Comparison of ENCODE assay signal across 25 cellular contexts in genomic region chr18:73927494-73927893, GRCh38.
DNase-seq lines count a peak whose midpoint lies in the region; ATAC-seq, FAIRE-seq and TF ChIP-seq lines count a peak whose summit lies in the region.
"Had no signal": no experiment of that assay in that cellular context is flagged by ENCODE, and none has a peak within 500 bp of the region (broad histone marks: within the 10 kb centered on the region; RNA-seq: fewer than 3 reads in every experiment).

No MANE protein-coding gene starts in this region.

- H3K4me2 ChIP-seq in hepatocyte = no peak overlapping the region
- H3K4me2 ChIP-seq: A549 had no signal

- H3K9me2 ChIP-seq in hepatocyte (replicated peaks; ENCODE audit: insufficient read depth) = no peaks in the 10 kb centered on the region

- DNase-seq in D721Med (ENCODE audit: insufficient read length, low spot score) (no peak), hepatocyte (ENCODE audit: low spot score) (peak; percentile 44), mucosa of descending colon (no peak), transverse colon (peak; percentile 24), DMS114 treated with DMSO at 0.1 percent for 48 hours (lab: John Stamatoyannopoulos, UW; ENCODE audit: unreplicated experiment) (no peak), foreskin keratinocyte (no peak)
- DNase-seq: AML-193; Caco-2; Calu3; CD4-positive, alpha-beta T cell; CD8-positive, alpha-beta T cell; DMS153; DMS53; DMS79; DND-41; EL; GDM1 had no signal

- TF ChIP-seq EP300 in transverse colon (IDR thresholded peaks at IDR 0.05; ENCODE audit: low read depth) = no peak

- H2AFZ ChIP-seq in hepatocyte = no peak overlapping the region

- H3K4me3 ChIP-seq in hepatocyte (no peak overlapping the region), mucosa of descending colon (no peak overlapping the region), transverse colon (no peak overlapping the region)
- H3K4me3 ChIP-seq: A549; BLaER1 treated with 17β-estradiol and CSF1 and Interleukin-3, amounts not matched to agents 10 nM and 100 nM; GM12878 had no signal

- peak overlapping the region; percentile 44 for H3K27ac ChIP-seq in hepatocyte
- H3K27ac ChIP-seq in transverse colon = no peak overlapping the region
- H3K27ac ChIP-seq in foreskin keratinocyte = no peak overlapping the region
- H3K27ac ChIP-seq: 22Rv1; A549; BLaER1 treated with 17β-estradiol and CSF1 and Interleukin-3, amounts not matched to agents 10 nM and 100 nM; C4-2B had no signal

- H3K36me3 ChIP-seq in hepatocyte (replicated peaks; ENCODE audit: insufficient read depth, low read depth) (no peaks in the 10 kb centered on the region), mucosa of descending colon (ENCODE audit: low read depth) (no peaks in the 10 kb centered on the region), transverse colon (no peaks in the 10 kb centered on the region)
- H3K36me3 ChIP-seq: BLaER1 treated with 17β-estradiol and CSF1 and Interleukin-3, amounts not matched to agents 10 nM and 100 nM had no signal

- H3K79me2 ChIP-seq in hepatocyte = no peaks in the 10 kb centered on the region

- intact Hi-C loops in mucosa of descending colon (cut with DNase I, micrococcal nuclease) (no loop called here), transverse colon (cut with DNase I; ENCODE audit: low total_unique reads) (loop anchor here (5.0 kb wide), 1 partner anchor 1195 kb away; no protein-coding TSS in a partner anchor)

- in situ Hi-C loops in transverse colon (cut with MboI; ENCODE audit: low pct_ligation_motif_present in 1 of 4, low pct_unique_long_range_greater_than_20kb in 1 of 4, low sequenced_read_pairs in 3 of 4) = loop anchor here in 1 of 4 donors (25.0 kb wide), 1 partner anchor 90 kb away; no protein-coding TSS in a partner anchor

- ATAC-seq in mucosa of descending colon (peak; percentile 55), GM19324 (IDR thresholded peaks at IDR 0.05; ENCODE audit: low FRiP score, unreplicated experiment) (no peak), foreskin keratinocyte (no peak)
- ATAC-seq: A549; CD8-positive, alpha-beta T cell; GM12878 had no signal

- no peaks in the 10 kb centered on the region for H4K20me1 ChIP-seq in hepatocyte (ENCODE audit: insufficient read depth, poor library complexity, severe bottlenecking)
- H4K20me1 ChIP-seq: BLaER1 treated with 17β-estradiol and CSF1 and Interleukin-3, amounts not matched to agents 10 nM and 100 nM had no signal

- TF ChIP-seq POLR2A in transverse colon (IDR thresholded peaks at IDR 0.05) = no peak

- H3K9me3 ChIP-seq in hepatocyte (ENCODE audit: low read depth) (no peaks in the 10 kb centered on the region), mucosa of descending colon (peaks cover 5% of the 10 kb centered on the region), transverse colon (no peaks in the 10 kb centered on the region)
- H3K9me3 ChIP-seq: A549, Caco-2 had no signal

- WGBS in hepatocyte (ENCODE audit: low lambda C conversion rate, missing lambda C conversion rate) = 73% methylated on average over 2 of the region's 2 CpGs
- 40% methylated on average over 2 of the region's 2 CpGs; no CpG with 5 or more reads in 1 of the 2 donors for WGBS in transverse colon (ENCODE audit: low coverage in 1 of 2), 2 donors

- FAIRE-seq in D721Med (lab: Jason Lieb, UNC) = peak; percentile 81
- FAIRE-seq: A549, GM12878, GM12892, GM18507 had no signal

- H3K4me1 ChIP-seq in hepatocyte (ENCODE audit: insufficient read depth) = no peaks in the 10 kb centered on the region
- H3K4me1 ChIP-seq in mucosa of descending colon (ENCODE audit: low read depth) = no peaks in the 10 kb centered on the region
- no peaks in the 10 kb centered on the region for H3K4me1 ChIP-seq in transverse colon
- H3K4me1 ChIP-seq in foreskin keratinocyte = no peaks in the 10 kb centered on the region
- H3K4me1 ChIP-seq: A549, Caco-2 had no signal

- TF ChIP-seq CTCF in D721Med (IDR thresholded peaks at IDR 0.05; ENCODE audit: insufficient read depth, missing control alignments) = no peak
- no peak for TF ChIP-seq CTCF in hepatocyte (IDR thresholded peaks at IDR 0.05; ENCODE audit: poor library complexity)
- no peak for TF ChIP-seq CTCF in mucosa of descending colon (IDR thresholded peaks at IDR 0.05)
- TF ChIP-seq CTCF in transverse colon (IDR thresholded peaks at IDR 0.05) = no peak
- no peak for TF ChIP-seq CTCF in foreskin keratinocyte (conservative IDR thresholded peaks at IDR 0.05)

- H3K27me3 ChIP-seq in hepatocyte = no peaks in the 10 kb centered on the region
- H3K27me3 ChIP-seq in transverse colon = no peaks in the 10 kb centered on the region
- no peaks in the 10 kb centered on the region for H3K27me3 ChIP-seq in foreskin keratinocyte
- H3K27me3 ChIP-seq: BLaER1 treated with 17β-estradiol and CSF1 and Interleukin-3, amounts not matched to agents 10 nM and 100 nM had no signal

Comparison
In these comparisons a context has a peak if more than half of its experiments do, and no peak if none do; other contexts are left out.
1. DNase-seq: peak in hepatocyte (single experiment) and transverse colon (single experiment); none in D721Med (single experiment), mucosa of descending colon (0 of 3), DMS114 treated with DMSO at 0.1 percent for 48 hours (single experiment) and foreskin keratinocyte (0 of 2).